15 cellular contexts compared by ENCODE assay signal in the genomic region with DNA sequence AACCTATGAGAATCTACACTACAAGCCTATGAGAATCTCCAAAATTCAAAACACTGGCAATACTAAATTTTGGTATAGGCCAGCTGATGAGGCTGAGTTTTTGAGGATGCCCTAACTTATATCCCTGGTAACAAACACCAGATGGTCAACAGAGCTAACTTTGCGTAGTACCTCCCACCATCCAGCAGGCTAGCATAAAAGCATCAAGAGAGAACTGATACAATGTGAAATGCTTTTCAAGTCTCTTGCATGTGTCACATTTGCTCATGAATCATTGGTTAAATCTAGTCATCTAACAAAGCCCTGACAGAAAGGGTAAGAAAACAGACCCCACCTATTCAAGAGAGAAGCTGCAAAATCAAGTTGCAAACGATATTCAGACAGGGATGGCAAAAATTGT.
DNase-seq lines count a peak whose midpoint lies in the region; ATAC-seq lines count a peak whose summit lies in the region.
"Had no signal": no experiment of that assay in that cellular context is flagged by ENCODE, and none has a peak within 500 bp of the region (broad histone marks: within the 10 kb centered on the region; RNA-seq: fewer than 3 reads in every experiment).

No MANE protein-coding gene starts in this region.

- in situ Hi-C loops in GM23248 (cut with MboI): no loop called here

- DNase-seq in H4 (ENCODE audit: low spot score) (peak; percentile 15), NAMALWA (ENCODE audit: low spot score) (peak; percentile 51), amniotic stem cell (lab: John Stamatoyannopoulos, UW) (peak; percentile 81), mesendoderm (peak; percentile 84), GM23248 (no peak), NCI-H774 (lab: John Stamatoyannopoulos, UW) (no peak)
- DNase-seq in stimulated activated CD4-positive, alpha-beta T cell treated with anti-CD3 and anti-CD28 coated beads, Interleukin-2, amount 100 ng/mL, for 48 hours: no peak
- DNase-seq: activated CD4-positive, CD25-positive, alpha-beta regulatory T cell; aorta; hypothalamus; KBM-7; NCI-H2081 treated with DMSO at 0.1 percent for 48 hours; substantia nigra had no signal

- no peak overlapping the region for H4K8ac ChIP-seq in mesendoderm (ENCODE audit: low read depth, low read length)

- no peak overlapping the region for H3K56ac ChIP-seq in mesendoderm (ENCODE audit: low read length)

- no peak overlapping the region for H2BK120ac ChIP-seq in mesendoderm (ENCODE audit: low read depth, low read length)

- H2AFZ ChIP-seq in GM23248: no peak overlapping the region

- ATAC-seq in GM18909 (IDR thresholded peaks at IDR 0.05; ENCODE audit: poor library complexity, unreplicated experiment): no peak

- no peak overlapping the region for H2BK5ac ChIP-seq in mesendoderm (ENCODE audit: low read length)

- H3K79me2 ChIP-seq in mesendoderm (ENCODE audit: control insufficient read depth, insufficient read depth, low read length) (no peaks in the 10 kb centered on the region), GM23248 (ENCODE audit: insufficient read depth) (no peaks in the 10 kb centered on the region)

- no peaks in the 10 kb centered on the region for H3K9me3 ChIP-seq in GM23248 (ENCODE audit: low read depth)
- H3K9me3 ChIP-seq: SJCRH30 had no signal

- H3K4me1 ChIP-seq in mesendoderm (ENCODE audit: control insufficient read depth, low read depth, low read length) (no peaks in the 10 kb centered on the region), GM23248 (ENCODE audit: insufficient read depth) (no peaks in the 10 kb centered on the region)
- H3K4me1 ChIP-seq: SJCRH30 had no signal

- H3K4me2 ChIP-seq in mesendoderm (ENCODE audit: low read length) (no peak overlapping the region), GM23248 (ENCODE audit: unreplicated experiment) (no peak overlapping the region)

- no peaks in the 10 kb centered on the region for H3K79me1 ChIP-seq in mesendoderm (ENCODE audit: low read length)

- H3K4me3 ChIP-seq in mesendoderm (ENCODE audit: low read length): no peak overlapping the region
- no peak overlapping the region for H3K4me3 ChIP-seq in GM23248
- H3K4me3 ChIP-seq: SJCRH30 had no signal

- no peak overlapping the region for H3K4ac ChIP-seq in mesendoderm (ENCODE audit: low read depth, low read length)

- H4K20me1 ChIP-seq in GM23248 (ENCODE audit: insufficient read depth): no peaks in the 10 kb centered on the region

- H3K9me2 ChIP-seq in GM23248 (ENCODE audit: insufficient read depth): no peaks in the 10 kb centered on the region; the same call in 1 of the 2 replicates

- no CpG with 5 or more reads among the region's 2 CpGs for WGBS in mesendoderm (ENCODE audit: extremely low coverage, insufficient coverage, low lambda C conversion rate)
- 0 to 2% methylated on average over 2 of the region's 2 CpGs for WGBS in GM23248 (ENCODE audit: low coverage in 1 of 2, low lambda C conversion rate in 2 of 2, missing lambda C conversion rate in 2 of 2), 2 experiments

- H3K23ac ChIP-seq in mesendoderm (ENCODE audit: low read length): no peak overlapping the region

- no peak overlapping the region for H2AK5ac ChIP-seq in mesendoderm (ENCODE audit: low read length)

- H3K9ac ChIP-seq in mesendoderm (ENCODE audit: low read length): no peak overlapping the region
- no peak overlapping the region for H3K9ac ChIP-seq in GM23248

- H4K5ac ChIP-seq in mesendoderm (ENCODE audit: low read length): no peak overlapping the region

- H2BK15ac ChIP-seq in mesendoderm (replicated peaks; ENCODE audit: low read depth): no peak overlapping the region

- H3F3A ChIP-seq in GM23248 (ENCODE audit: insufficient read depth): no peaks in the 10 kb centered on the region

- H3K27ac ChIP-seq in mesendoderm (ENCODE audit: low read depth, low read length) (no peak overlapping the region), GM23248 (no peak overlapping the region)
- H3K27ac ChIP-seq: SJCRH30 had no signal

- H3K27me3 ChIP-seq in mesendoderm (ENCODE audit: insufficient read depth, low read length, poor library complexity): no peaks in the 10 kb centered on the region
- H3K27me3 ChIP-seq in GM23248 (replicated peaks; ENCODE audit: insufficient read depth): no peaks in the 10 kb centered on the region
- H3K27me3 ChIP-seq: SJCRH30 had no signal

- H3K18ac ChIP-seq in mesendoderm (ENCODE audit: low read length): no peak overlapping the region

- H3K36me3 ChIP-seq in mesendoderm (ENCODE audit: control insufficient read depth, insufficient read depth, low read length) (no peaks in the 10 kb centered on the region), GM23248 (ENCODE audit: low read depth) (no peaks in the 10 kb centered on the region)
- H3K36me3 ChIP-seq: SJCRH30 had no signal

Comparison
In these comparisons a context has a peak if more than half of its experiments do, and no peak if none do; other contexts are left out.
1. DNase-seq: peak in H4 (single experiment), NAMALWA (single experiment), amniotic stem cell (single experiment) and mesendoderm (single experiment); none in GM23248 (single experiment), NCI-H774 (single experiment) and stimulated activated CD4-positive, alpha-beta T cell treated with anti-CD3 and anti-CD28 coated beads, Interleukin-2, amount 100 ng/mL, for 48 hours (0 of 2).